Comparison of ENCODE assay signal across 38 cellular contexts in the genomic region with DNA sequence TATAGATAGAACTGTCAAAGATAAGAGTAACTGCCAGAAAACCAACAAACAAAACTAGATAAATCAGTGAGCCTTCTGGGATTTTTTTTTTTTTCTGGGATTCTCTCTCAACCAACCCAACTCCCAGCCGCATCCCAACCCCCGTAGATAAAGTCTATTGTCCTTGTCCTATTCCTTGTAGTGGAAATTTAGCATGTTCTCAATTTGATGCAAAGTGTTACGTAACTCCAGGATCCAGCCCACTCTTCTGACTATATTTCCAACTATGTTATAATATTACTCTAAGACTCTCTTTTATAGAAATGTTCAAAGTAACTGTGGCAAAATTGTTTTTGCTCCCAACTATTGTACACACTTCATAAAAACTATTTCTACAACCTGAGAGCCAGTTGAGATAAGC.
"Had no signal": no experiment of that assay in that cellular context is flagged by ENCODE, and none has a peak within 500 bp of the region (broad histone marks: within the 10 kb centered on the region; RNA-seq: fewer than 3 reads in every experiment).

No MANE protein-coding gene starts in this region.

- DNase-seq: activated CD4-positive, alpha-beta memory T cell treated with anti-CD3 and anti-CD28 coated beads for 36 hours; activated CD4-positive, alpha-beta T cell treated with anti-CD3 and anti-CD28 coated beads for 1 hour; activated CD4-positive, alpha-beta T cell treated with anti-CD3 and anti-CD28 coated beads for 36 hours; activated CD4-positive, alpha-beta T cell treated with anti-CD3 and anti-CD28 coated beads for 48 hours; activated CD4-positive, alpha-beta T cell treated with anti-CD3 and anti-CD28 coated beads, Interleukin-2, amount 50 U/mL, for 1 hour; activated CD4-positive, alpha-beta T cell treated with anti-CD3 and anti-CD28 coated beads, Interleukin-2, amount 50 U/mL, for 4 hours; activated CD4-positive, CD25-positive, alpha-beta regulatory T cell; activated CD8-positive, alpha-beta memory T cell treated with anti-CD3 and anti-CD28 coated beads, Interleukin-2, amount 50 U/mL, for 4 hours; activated CD8-positive, alpha-beta T cell treated with anti-CD3 and anti-CD28 coated beads for 36 hours; activated effector memory CD4-positive, alpha-beta T cell treated with anti-CD3 and anti-CD28 coated beads, Interleukin-2, amount 50 U/mL, for 16 hours; activated gamma-delta T cell treated with Interleukin-2 at 50 U/mL for 16 hours; activated naive CD4-positive, alpha-beta T cell; activated naive CD4-positive, alpha-beta T cell treated with anti-CD3 and anti-CD28 coated beads for 36 hours; activated naive CD4-positive, alpha-beta T cell treated with anti-CD3 and anti-CD28 coated beads, Interleukin-2, amount 50 U/mL, for 16 hours; activated naive CD8-positive, alpha-beta T cell treated with anti-CD3 and anti-CD28 coated beads for 36 hours; activated T-cell treated with anti-CD3 and anti-CD28 coated beads for 4 hours; activated T-cell treated with anti-CD3 and anti-CD28 coated beads, Interleukin-2, amount 50 U/mL, for 1 hour; activated T-cell treated with anti-CD3 and anti-CD28 coated beads, Interleukin-2, amount 50 U/mL, for 4 hours; activated T-cell treated with anti-CD3 and anti-CD28 coated beads, Interleukin-2, amount 50 U/mL, for 72 hours; adrenal gland; amniotic stem cell; aorta; body of pancreas; brain microvascular endothelial cell; central memory CD4-positive, alpha-beta T cell; T-helper 2 cell; T-helper 9 cell had no signal

- H3K4me1 ChIP-seq: adrenal gland, body of pancreas, breast epithelium had no signal

- H3K27ac ChIP-seq: adrenal gland, body of pancreas, brain microvascular endothelial cell, breast epithelium, VCaP had no signal

- FAIRE-seq: astrocyte, TTC549 had no signal

- H3K4me3 ChIP-seq: adrenal gland, body of pancreas, breast epithelium had no signal

- H3K36me3 ChIP-seq: adrenal gland, brain microvascular endothelial cell, breast epithelium had no signal

- ATAC-seq: activated CD4-positive, alpha-beta T cell treated with anti-CD3 and anti-CD28 coated beads for 36 hours; activated CD4-positive, CD25-positive, alpha-beta regulatory T cell treated with anti-CD3 and anti-CD28 coated beads, Interleukin-2, amount 50 U/mL, for 24 hours; activated CD8-positive, alpha-beta T cell treated with anti-CD3 and anti-CD28 coated beads for 36 hours; activated naive CD4-positive, alpha-beta T cell treated with anti-CD3 and anti-CD28 coated beads, Interleukin-2, amount 50 U/mL, for 72 hours; activated T-cell treated with anti-CD3 and anti-CD28 coated beads, Interleukin-2, amount 50 U/mL, for 4 hours; activated T-cell treated with anti-CD3 and anti-CD28 coated beads, Interleukin-2, amount 50 U/mL, for 72 hours; activated T-helper 17 cell treated with anti-CD3 and anti-CD28 coated beads, Interleukin-2, amount 50 U/mL, for 72 hours; body of pancreas; WTC11 had no signal

- H3K9me3 Mint-ChIP-seq: activated T-helper 17 cell treated with anti-CD3 and anti-CD28 coated beads, Interleukin-2, amount 50 U/mL, for 72 hours had no signal

- H3K27me3 ChIP-seq: adrenal gland, body of pancreas, brain microvascular endothelial cell, breast epithelium had no signal

- H3K27ac Mint-ChIP-seq: activated CD4-positive, alpha-beta memory T cell treated with anti-CD3 and anti-CD28 coated beads for 36 hours; activated CD4-positive, alpha-beta T cell treated with anti-CD3 and anti-CD28 coated beads for 36 hours; activated CD8-positive, alpha-beta T cell treated with anti-CD3 and anti-CD28 coated beads for 36 hours; activated naive CD4-positive, alpha-beta T cell treated with anti-CD3 and anti-CD28 coated beads for 36 hours; activated naive CD4-positive, alpha-beta T cell treated with anti-CD3 and anti-CD28 coated beads, Interleukin-2, amount 50 U/mL, for 72 hours; activated naive CD8-positive, alpha-beta T cell treated with anti-CD3 and anti-CD28 coated beads for 36 hours; activated T-cell treated with anti-CD3 and anti-CD28 coated beads, Interleukin-2, amount 50 U/mL, for 72 hours; activated T-helper 1 cell treated with anti-CD3 and anti-CD28 coated beads, Interleukin-12 subunit alpha, Interleukin-12 subunit beta, Interleukin-2, Interleukin-4 antibody, amounts not matched to agents 30 ng/mL and 10 ng/mL and 1 ng/mL, durations not matched to agents 14 hours and 24 hours and 36 hours; activated T-helper 17 cell treated with anti-CD3 and anti-CD28 coated beads, Interleukin-2, amount 50 U/mL, for 72 hours; T-helper 1 cell treated with Interleukin-12 subunit alpha and Interleukin-12 subunit beta and Interleukin-4 antibody, amounts not matched to agents 30 μg/mL and 1 μg/mL, for 36 hours; T-helper 2 cell treated with Interferon-gamma antibody and Interleukin-4, amounts not matched to agents 5 μg/mL and 100 μg/mL, for 36 hours; WTC11 had no signal

- H3K4me3 Mint-ChIP-seq: activated CD4-positive, alpha-beta memory T cell treated with anti-CD3 and anti-CD28 coated beads for 36 hours; activated CD4-positive, alpha-beta T cell treated with anti-CD3 and anti-CD28 coated beads for 36 hours; activated CD8-positive, alpha-beta T cell treated with anti-CD3 and anti-CD28 coated beads for 36 hours; activated naive CD4-positive, alpha-beta T cell treated with anti-CD3 and anti-CD28 coated beads for 36 hours; activated naive CD8-positive, alpha-beta T cell treated with anti-CD3 and anti-CD28 coated beads for 36 hours; activated T-cell treated with anti-CD3 and anti-CD28 coated beads, Interleukin-2, amount 50 U/mL, for 4 hours; activated T-cell treated with anti-CD3 and anti-CD28 coated beads, Interleukin-2, amount 50 U/mL, for 72 hours; activated T-helper 1 cell treated with anti-CD3 and anti-CD28 coated beads, Interleukin-12 subunit alpha, Interleukin-12 subunit beta, Interleukin-2, Interleukin-4 antibody, amounts not matched to agents 30 ng/mL and 10 ng/mL and 1 ng/mL, durations not matched to agents 14 hours and 24 hours and 36 hours; activated T-helper 17 cell treated with anti-CD3 and anti-CD28 coated beads, Interleukin-2, amount 50 U/mL, for 72 hours; T-helper 1 cell treated with Interleukin-12 subunit alpha and Interleukin-12 subunit beta and Interleukin-4 antibody, amounts not matched to agents 30 μg/mL and 1 μg/mL, for 36 hours; T-helper 2 cell treated with Interferon-gamma antibody and Interleukin-4, amounts not matched to agents 5 μg/mL and 100 μg/mL, for 36 hours; WTC11 had no signal

- H3K4me1 Mint-ChIP-seq: activated CD4-positive, alpha-beta T cell treated with anti-CD3 and anti-CD28 coated beads for 36 hours; activated naive CD8-positive, alpha-beta T cell treated with anti-CD3 and anti-CD28 coated beads for 36 hours; activated T-helper 17 cell treated with anti-CD3 and anti-CD28 coated beads, Interleukin-2, amount 50 U/mL, for 72 hours had no signal

- H3K9me3 ChIP-seq: adrenal gland had no signal
